ENCODE assay signal across 24 cellular contexts in genomic region chr3:168582503-168582902, GRCh38.
"Had no signal": no experiment of that assay in that cellular context is flagged by ENCODE, and none has a peak within 500 bp of the region (broad histone marks: within the 10 kb centered on the region; RNA-seq: fewer than 3 reads in every experiment).

No MANE protein-coding gene starts in this region.

- DNase-seq: activated B cell treated with CpG ODN at 0.5 μM for 24 hours; activated CD4-positive, alpha-beta memory T cell treated with anti-CD3 and anti-CD28 coated beads for 36 hours; activated CD4-positive, alpha-beta T cell treated with anti-CD3 and anti-CD28 coated beads for 1 hour; activated CD4-positive, alpha-beta T cell treated with anti-CD3 and anti-CD28 coated beads, Interleukin-2, amount 10 ng/mL, durations not matched to agents 7 days and 5 days; activated gamma-delta T cell; activated naive CD4-positive, alpha-beta T cell treated with anti-CD3 and anti-CD28 coated beads for 36 hours; activated T-cell treated with anti-CD3 and anti-CD28 coated beads for 4 hours; activated T-cell treated with anti-CD3 and anti-CD28 coated beads, Interleukin-2, amount 50 U/mL, for 48 hours; brain microvascular endothelial cell; Karpas-422; MM.1S; NCI-H1105; NCI-H1436; NCI-H1694 treated with DMSO at 0.1 percent for 48 hours; NCI-H2029 treated with DMSO at 0.1 percent for 48 hours; NCI-H345; NCI-H510A; SHP77; T-helper 17 cell; T-helper 9 cell had no signal

- H3K4me3 Mint-ChIP-seq: activated B cell treated with CpG ODN at 0.5 μM for 24 hours; activated CD4-positive, alpha-beta memory T cell treated with anti-CD3 and anti-CD28 coated beads for 36 hours; activated CD4-positive, alpha-beta T cell treated with anti-CD3 and anti-CD28 coated beads, Interleukin-2, amount 10 ng/mL, durations not matched to agents 7 days and 5 days; activated naive CD4-positive, alpha-beta T cell treated with anti-CD3 and anti-CD28 coated beads for 36 hours; activated naive CD8-positive, alpha-beta T cell; activated T-helper 17 cell treated with anti-CD3 and anti-CD28 coated beads, Interleukin-2, amount 50 U/mL, for 72 hours; T-helper 17 cell had no signal

- H3K27ac Mint-ChIP-seq: activated B cell treated with CpG ODN at 0.5 μM for 24 hours; activated CD4-positive, alpha-beta memory T cell treated with anti-CD3 and anti-CD28 coated beads for 36 hours; activated CD4-positive, alpha-beta T cell treated with anti-CD3 and anti-CD28 coated beads, Interleukin-2, amount 10 ng/mL, durations not matched to agents 7 days and 5 days; activated naive CD4-positive, alpha-beta T cell treated with anti-CD3 and anti-CD28 coated beads for 36 hours; activated naive CD8-positive, alpha-beta T cell; activated T-helper 17 cell treated with anti-CD3 and anti-CD28 coated beads, Interleukin-2, amount 50 U/mL, for 72 hours; T-helper 17 cell had no signal

- H3K4me1 Mint-ChIP-seq: activated B cell treated with CpG ODN at 0.5 μM for 24 hours; activated CD4-positive, alpha-beta T cell treated with anti-CD3 and anti-CD28 coated beads, Interleukin-2, amount 10 ng/mL, durations not matched to agents 7 days and 5 days; activated T-helper 17 cell treated with anti-CD3 and anti-CD28 coated beads, Interleukin-2, amount 50 U/mL, for 72 hours; T-helper 17 cell had no signal

- H3K9me3 ChIP-seq: SJSA1 had no signal

- H3K4me3 ChIP-seq: cardiac muscle cell, SJSA1 had no signal

- H3K27ac ChIP-seq: brain microvascular endothelial cell, SJSA1 had no signal

- H3K36me3 ChIP-seq: brain microvascular endothelial cell, cardiac muscle cell, SJSA1 had no signal

- H3K4me1 ChIP-seq: SJSA1 had no signal

- H3K27me3 Mint-ChIP-seq: activated B cell treated with CpG ODN at 0.5 μM for 24 hours; activated CD4-positive, alpha-beta memory T cell treated with anti-CD3 and anti-CD28 coated beads for 36 hours; activated CD4-positive, alpha-beta T cell treated with anti-CD3 and anti-CD28 coated beads, Interleukin-2, amount 10 ng/mL, durations not matched to agents 7 days and 5 days; activated naive CD8-positive, alpha-beta T cell; activated T-helper 17 cell treated with anti-CD3 and anti-CD28 coated beads, Interleukin-2, amount 50 U/mL, for 72 hours; T-helper 17 cell had no signal

- H3K9me3 Mint-ChIP-seq: activated B cell treated with CpG ODN at 0.5 μM for 24 hours; activated CD4-positive, alpha-beta memory T cell treated with anti-CD3 and anti-CD28 coated beads for 36 hours; activated CD4-positive, alpha-beta T cell treated with anti-CD3 and anti-CD28 coated beads, Interleukin-2, amount 10 ng/mL, durations not matched to agents 7 days and 5 days; activated naive CD4-positive, alpha-beta T cell treated with anti-CD3 and anti-CD28 coated beads for 36 hours; activated T-helper 17 cell treated with anti-CD3 and anti-CD28 coated beads, Interleukin-2, amount 50 U/mL, for 72 hours had no signal

- H3K36me3 Mint-ChIP-seq: activated CD4-positive, alpha-beta memory T cell treated with anti-CD3 and anti-CD28 coated beads for 36 hours; activated naive CD8-positive, alpha-beta T cell had no signal

- H3K27me3 ChIP-seq: brain microvascular endothelial cell, cardiac muscle cell, SJSA1 had no signal
